Comparison of ENCODE assay signal across 2 cellular contexts in the genomic region with DNA sequence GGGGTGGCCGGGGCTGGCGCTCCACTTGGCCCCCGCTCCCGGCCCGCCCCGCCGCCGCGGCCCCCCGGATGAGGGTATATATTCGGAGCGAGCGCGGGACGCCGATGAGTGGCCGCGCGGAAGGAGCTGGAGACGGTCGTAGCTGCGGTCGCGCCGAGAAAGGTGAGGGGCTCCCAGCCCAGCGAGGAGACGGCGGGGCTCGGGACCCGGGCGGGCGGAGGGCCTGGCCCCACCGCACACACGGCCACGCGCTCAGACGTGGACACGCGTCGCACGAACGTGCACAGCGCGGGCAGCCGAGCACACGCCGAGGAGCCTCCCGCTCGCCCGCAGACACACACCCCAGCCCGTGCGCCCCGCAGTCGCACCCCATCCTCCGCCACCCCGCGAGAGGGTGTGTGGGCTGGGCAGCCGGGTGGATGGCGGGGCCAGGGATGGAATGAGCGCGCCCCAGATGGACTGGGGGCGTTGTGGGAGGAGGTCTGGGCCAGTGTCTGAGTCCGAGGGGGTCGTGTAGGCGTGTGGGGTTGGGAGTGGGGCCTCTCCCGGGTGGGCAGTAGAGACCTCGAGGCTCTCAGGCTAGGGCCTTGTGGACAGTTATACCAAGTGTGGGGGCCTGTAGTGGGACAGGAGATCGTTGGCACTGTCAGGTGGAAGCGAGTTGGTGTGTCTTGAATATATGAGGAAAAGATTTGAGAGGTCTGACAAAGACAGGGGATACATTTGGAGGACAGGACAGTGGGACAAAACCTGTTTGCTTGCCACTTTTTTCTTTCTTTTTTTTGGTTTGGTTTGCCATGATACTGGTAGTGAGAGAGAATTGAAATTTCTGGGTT.
A peak's percentile ranks its signal among the peaks of the same experiment; 100 is the strongest.
TF ChIP-seq lines count a peak whose summit lies in the region.

Gene UAP1, plus strand, starts transcription at position 107 of the 836 bp plus-strand sequence. CDS start 4,347 bp downstream, outside the sequence.

TF ChIP-seq in PFSK-1, 5 proteins besides CTCF, POLR2A, EP300 and RAD21 (continued from another document):
- TF ChIP-seq, protein P1, sequence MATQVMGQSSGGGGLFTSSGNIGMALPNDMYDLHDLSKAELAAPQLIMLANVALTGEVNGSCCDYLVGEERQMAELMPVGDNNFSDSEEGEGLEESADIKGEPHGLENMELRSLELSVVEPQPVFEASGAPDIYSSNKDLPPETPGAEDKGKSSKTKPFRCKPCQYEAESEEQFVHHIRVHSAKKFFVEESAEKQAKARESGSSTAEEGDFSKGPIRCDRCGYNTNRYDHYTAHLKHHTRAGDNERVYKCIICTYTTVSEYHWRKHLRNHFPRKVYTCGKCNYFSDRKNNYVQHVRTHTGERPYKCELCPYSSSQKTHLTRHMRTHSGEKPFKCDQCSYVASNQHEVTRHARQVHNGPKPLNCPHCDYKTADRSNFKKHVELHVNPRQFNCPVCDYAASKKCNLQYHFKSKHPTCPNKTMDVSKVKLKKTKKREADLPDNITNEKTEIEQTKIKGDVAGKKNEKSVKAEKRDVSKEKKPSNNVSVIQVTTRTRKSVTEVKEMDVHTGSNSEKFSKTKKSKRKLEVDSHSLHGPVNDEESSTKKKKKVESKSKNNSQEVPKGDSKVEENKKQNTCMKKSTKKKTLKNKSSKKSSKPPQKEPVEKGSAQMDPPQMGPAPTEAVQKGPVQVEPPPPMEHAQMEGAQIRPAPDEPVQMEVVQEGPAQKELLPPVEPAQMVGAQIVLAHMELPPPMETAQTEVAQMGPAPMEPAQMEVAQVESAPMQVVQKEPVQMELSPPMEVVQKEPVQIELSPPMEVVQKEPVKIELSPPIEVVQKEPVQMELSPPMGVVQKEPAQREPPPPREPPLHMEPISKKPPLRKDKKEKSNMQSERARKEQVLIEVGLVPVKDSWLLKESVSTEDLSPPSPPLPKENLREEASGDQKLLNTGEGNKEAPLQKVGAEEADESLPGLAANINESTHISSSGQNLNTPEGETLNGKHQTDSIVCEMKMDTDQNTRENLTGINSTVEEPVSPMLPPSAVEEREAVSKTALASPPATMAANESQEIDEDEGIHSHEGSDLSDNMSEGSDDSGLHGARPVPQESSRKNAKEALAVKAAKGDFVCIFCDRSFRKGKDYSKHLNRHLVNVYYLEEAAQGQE (IDR thresholded peaks at IDR 0.05; ENCODE audit: insufficient read depth in 1 of 2, low read depth in 2 of 2, low read length in 2 of 2) = peak in 1 of 2 experiments; percentile 66; a peak in 1 of 4 replicates
- peak; percentile 91; the same call in 1 of the 2 replicates for TF ChIP-seq SIN3A (IDR thresholded peaks at IDR 0.05; ENCODE audit: borderline replicate concordance, insufficient read depth, low read length)

TF ChIP-seq in HepG2, 621 proteins besides CTCF, POLR2A, EP300 and RAD21 (continued from another document and continues in another):
- TF ChIP-seq, protein P2, sequence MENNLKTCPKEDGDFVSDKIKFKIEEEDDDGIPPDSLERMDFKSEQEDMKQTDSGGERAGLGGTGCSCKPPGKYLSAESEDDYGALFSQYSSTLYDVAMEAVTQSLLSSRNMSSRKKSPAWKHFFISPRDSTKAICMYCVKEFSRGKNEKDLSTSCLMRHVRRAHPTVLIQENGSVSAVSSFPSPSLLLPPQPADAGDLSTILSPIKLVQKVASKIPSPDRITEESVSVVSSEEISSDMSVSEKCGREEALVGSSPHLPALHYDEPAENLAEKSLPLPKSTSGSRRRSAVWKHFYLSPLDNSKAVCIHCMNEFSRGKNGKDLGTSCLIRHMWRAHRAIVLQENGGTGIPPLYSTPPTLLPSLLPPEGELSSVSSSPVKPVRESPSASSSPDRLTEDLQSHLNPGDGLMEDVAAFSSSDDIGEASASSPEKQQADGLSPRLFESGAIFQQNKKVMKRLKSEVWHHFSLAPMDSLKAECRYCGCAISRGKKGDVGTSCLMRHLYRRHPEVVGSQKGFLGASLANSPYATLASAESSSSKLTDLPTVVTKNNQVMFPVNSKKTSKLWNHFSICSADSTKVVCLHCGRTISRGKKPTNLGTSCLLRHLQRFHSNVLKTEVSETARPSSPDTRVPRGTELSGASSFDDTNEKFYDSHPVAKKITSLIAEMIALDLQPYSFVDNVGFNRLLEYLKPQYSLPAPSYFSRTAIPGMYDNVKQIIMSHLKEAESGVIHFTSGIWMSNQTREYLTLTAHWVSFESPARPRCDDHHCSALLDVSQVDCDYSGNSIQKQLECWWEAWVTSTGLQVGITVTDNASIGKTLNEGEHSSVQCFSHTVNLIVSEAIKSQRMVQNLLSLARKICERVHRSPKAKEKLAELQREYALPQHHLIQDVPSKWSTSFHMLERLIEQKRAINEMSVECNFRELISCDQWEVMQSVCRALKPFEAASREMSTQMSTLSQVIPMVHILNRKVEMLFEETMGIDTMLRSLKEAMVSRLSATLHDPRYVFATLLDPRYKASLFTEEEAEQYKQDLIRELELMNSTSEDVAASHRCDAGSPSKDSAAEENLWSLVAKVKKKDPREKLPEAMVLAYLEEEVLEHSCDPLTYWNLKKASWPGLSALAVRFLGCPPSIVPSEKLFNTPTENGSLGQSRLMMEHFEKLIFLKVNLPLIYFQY (CRISPR knock-in tag; IDR thresholded peaks at IDR 0.05; ENCODE audit: borderline replicate concordance) = no peak
- TF ChIP-seq ZNF775 (CRISPR knock-in tag; IDR thresholded peaks at IDR 0.05; ENCODE audit: borderline replicate concordance) (no peak), ZNF83 (CRISPR knock-in tag; IDR thresholded peaks at IDR 0.05; ENCODE audit: borderline replicate concordance) (no peak), ZNF333 (CRISPR knock-in tag; IDR thresholded peaks at IDR 0.05; ENCODE audit: borderline replicate concordance) (peak; percentile 87), CBX5 (CRISPR knock-in tag; IDR thresholded peaks at IDR 0.05; ENCODE audit: borderline replicate concordance) (no peak), HES4 (CRISPR knock-in tag; IDR thresholded peaks at IDR 0.05; ENCODE audit: borderline replicate concordance) (peak; percentile 91), RNF2 (conservative IDR thresholded peaks at IDR 0.05; ENCODE audit: low read depth) (no peak; the same call in 1 of the 2 replicates), KAT7 (CRISPR knock-in tag; IDR thresholded peaks at IDR 0.05; ENCODE audit: borderline replicate concordance) (no peak), ZSCAN22 (CRISPR knock-in tag; IDR thresholded peaks at IDR 0.05) (no peak), ZNF691 (CRISPR knock-in tag; IDR thresholded peaks at IDR 0.05; ENCODE audit: borderline replicate concordance, low read depth) (no peak), THYN1 (CRISPR knock-in tag; IDR thresholded peaks at IDR 0.05; ENCODE audit: borderline replicate concordance, low read depth) (no peak), RARA (CRISPR knock-in tag; IDR thresholded peaks at IDR 0.05) (no peak; the same call in 1 of the 2 replicates), ATF2 (CRISPR knock-in tag; IDR thresholded peaks at IDR 0.05) (no peak), YEATS4 (CRISPR knock-in tag; IDR thresholded peaks at IDR 0.05; ENCODE audit: borderline replicate concordance) (peak; percentile 75; the same call in 1 of the 2 replicates), ZNF24 (IDR thresholded peaks at IDR 0.05) (no peak), ETV5 (CRISPR knock-in tag; IDR thresholded peaks at IDR 0.05; ENCODE audit: borderline replicate concordance) (no peak; the same call in 1 of the 2 replicates), ZNF781 (CRISPR knock-in tag; IDR thresholded peaks at IDR 0.05; ENCODE audit: borderline replicate concordance, not compliant biosample characterization) (no peak), ZNF451 (CRISPR knock-in tag; IDR thresholded peaks at IDR 0.05) (peak; percentile 79), CCAR2 (optimal IDR thresholded peaks at IDR 0.05; ENCODE audit: low read depth, low read length) (no peak), HNF4G (IDR thresholded peaks at IDR 0.05; ENCODE audit: borderline replicate concordance, low read depth, low read length) (no peak), HNF4G (CRISPR knock-in tag; IDR thresholded peaks at IDR 0.05; ENCODE audit: borderline replicate concordance, low read depth) (no peak), WIZ (CRISPR knock-in tag; IDR thresholded peaks at IDR 0.05) (no peak; the same call in 1 of the 2 replicates), ARNT (IDR thresholded peaks at IDR 0.05) (no peak), IKZF4 (CRISPR knock-in tag; IDR thresholded peaks at IDR 0.05; ENCODE audit: borderline replicate concordance, low read depth, not compliant biosample characterization) (no peak), GATA4 (IDR thresholded peaks at IDR 0.05; ENCODE audit: borderline replicate concordance, low read depth) (no peak), CCDC6 (CRISPR knock-in tag; IDR thresholded peaks at IDR 0.05) (no peak), NFATC3 (CRISPR knock-in tag; IDR thresholded peaks at IDR 0.05) (no peak), ZNF615 (CRISPR knock-in tag; IDR thresholded peaks at IDR 0.05; ENCODE audit: borderline replicate concordance) (no peak), ZNF30 (CRISPR knock-in tag; IDR thresholded peaks at IDR 0.05) (0 out of 2 replicates have a peak, but pooled peaks have one; percentile 30), JUNB (CRISPR knock-in tag; IDR thresholded peaks at IDR 0.05; ENCODE audit: borderline replicate concordance) (no peak), TARDBP (CRISPR knock-in tag; IDR thresholded peaks at IDR 0.05) (peak; percentile 25), RORA (CRISPR knock-in tag; IDR thresholded peaks at IDR 0.05) (no peak)
- TF ChIP-seq, protein P3, sequence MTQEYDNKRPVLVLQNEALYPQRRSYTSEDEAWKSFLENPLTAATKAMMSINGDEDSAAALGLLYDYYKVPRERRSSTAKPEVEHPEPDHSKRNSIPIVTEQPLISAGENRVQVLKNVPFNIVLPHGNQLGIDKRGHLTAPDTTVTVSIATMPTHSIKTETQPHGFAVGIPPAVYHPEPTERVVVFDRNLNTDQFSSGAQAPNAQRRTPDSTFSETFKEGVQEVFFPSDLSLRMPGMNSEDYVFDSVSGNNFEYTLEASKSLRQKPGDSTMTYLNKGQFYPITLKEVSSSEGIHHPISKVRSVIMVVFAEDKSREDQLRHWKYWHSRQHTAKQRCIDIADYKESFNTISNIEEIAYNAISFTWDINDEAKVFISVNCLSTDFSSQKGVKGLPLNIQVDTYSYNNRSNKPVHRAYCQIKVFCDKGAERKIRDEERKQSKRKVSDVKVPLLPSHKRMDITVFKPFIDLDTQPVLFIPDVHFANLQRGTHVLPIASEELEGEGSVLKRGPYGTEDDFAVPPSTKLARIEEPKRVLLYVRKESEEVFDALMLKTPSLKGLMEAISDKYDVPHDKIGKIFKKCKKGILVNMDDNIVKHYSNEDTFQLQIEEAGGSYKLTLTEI (CRISPR knock-in tag; conservative IDR thresholded peaks at IDR 0.05) = no peak
- TF ChIP-seq, protein P4, sequence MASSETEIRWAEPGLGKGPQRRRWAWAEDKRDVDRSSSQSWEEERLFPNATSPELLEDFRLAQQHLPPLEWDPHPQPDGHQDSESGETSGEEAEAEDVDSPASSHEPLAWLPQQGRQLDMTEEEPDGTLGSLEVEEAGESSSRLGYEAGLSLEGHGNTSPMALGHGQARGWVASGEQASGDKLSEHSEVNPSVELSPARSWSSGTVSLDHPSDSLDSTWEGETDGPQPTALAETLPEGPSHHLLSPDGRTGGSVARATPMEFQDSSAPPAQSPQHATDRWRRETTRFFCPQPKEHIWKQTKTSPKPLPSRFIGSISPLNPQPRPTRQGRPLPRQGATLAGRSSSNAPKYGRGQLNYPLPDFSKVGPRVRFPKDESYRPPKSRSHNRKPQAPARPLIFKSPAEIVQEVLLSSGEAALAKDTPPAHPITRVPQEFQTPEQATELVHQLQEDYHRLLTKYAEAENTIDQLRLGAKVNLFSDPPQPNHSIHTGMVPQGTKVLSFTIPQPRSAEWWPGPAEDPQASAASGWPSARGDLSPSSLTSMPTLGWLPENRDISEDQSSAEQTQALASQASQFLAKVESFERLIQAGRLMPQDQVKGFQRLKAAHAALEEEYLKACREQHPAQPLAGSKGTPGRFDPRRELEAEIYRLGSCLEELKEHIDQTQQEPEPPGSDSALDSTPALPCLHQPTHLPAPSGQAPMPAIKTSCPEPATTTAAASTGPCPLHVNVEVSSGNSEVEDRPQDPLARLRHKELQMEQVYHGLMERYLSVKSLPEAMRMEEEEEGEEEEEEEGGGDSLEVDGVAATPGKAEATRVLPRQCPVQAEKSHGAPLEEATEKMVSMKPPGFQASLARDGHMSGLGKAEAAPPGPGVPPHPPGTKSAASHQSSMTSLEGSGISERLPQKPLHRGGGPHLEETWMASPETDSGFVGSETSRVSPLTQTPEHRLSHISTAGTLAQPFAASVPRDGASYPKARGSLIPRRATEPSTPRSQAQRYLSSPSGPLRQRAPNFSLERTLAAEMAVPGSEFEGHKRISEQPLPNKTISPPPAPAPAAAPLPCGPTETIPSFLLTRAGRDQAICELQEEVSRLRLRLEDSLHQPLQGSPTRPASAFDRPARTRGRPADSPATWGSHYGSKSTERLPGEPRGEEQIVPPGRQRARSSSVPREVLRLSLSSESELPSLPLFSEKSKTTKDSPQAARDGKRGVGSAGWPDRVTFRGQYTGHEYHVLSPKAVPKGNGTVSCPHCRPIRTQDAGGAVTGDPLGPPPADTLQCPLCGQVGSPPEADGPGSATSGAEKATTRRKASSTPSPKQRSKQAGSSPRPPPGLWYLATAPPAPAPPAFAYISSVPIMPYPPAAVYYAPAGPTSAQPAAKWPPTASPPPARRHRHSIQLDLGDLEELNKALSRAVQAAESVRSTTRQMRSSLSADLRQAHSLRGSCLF (CRISPR knock-in tag; IDR thresholded peaks at IDR 0.05; ENCODE audit: borderline replicate concordance) = no peak
